Comparison of ENCODE assay signal across 28 cellular contexts in genomic region chr20:6848992-6849391, GRCh38.
"Had no signal": no experiment of that assay in that cellular context is flagged by ENCODE, and none has a peak within 500 bp of the region (broad histone marks: within the 10 kb centered on the region; RNA-seq: fewer than 3 reads in every experiment).

No MANE protein-coding gene starts in this region.

- ATAC-seq: activated CD4-positive, CD25-positive, alpha-beta regulatory T cell treated with anti-CD3 and anti-CD28 coated beads, Interleukin-2, amount 50 U/mL, for 24 hours; activated CD8-positive, alpha-beta T cell treated with anti-CD3 and anti-CD28 coated beads for 36 hours; activated T-cell treated with anti-CD3 and anti-CD28 coated beads, Interleukin-2, amount 50 U/mL, for 4 hours; activated T-helper 17 cell treated with anti-CD3 and anti-CD28 coated beads, Interleukin-2, amount 50 U/mL, for 72 hours; body of pancreas; esophagus mucosa; T-cell; T-helper 17 cell had no signal

- H3K27ac ChIP-seq: body of pancreas, colonic mucosa, WERI-Rb-1 had no signal

- H3K4me3 ChIP-seq: body of pancreas, colonic mucosa had no signal

- H3K36me3 ChIP-seq: colonic mucosa, WERI-Rb-1 had no signal

- H3K9me3 ChIP-seq: body of pancreas, colonic mucosa had no signal

- FAIRE-seq: frontal cortex had no signal

- DNase-seq: activated B cell treated with CpG ODN at 0.5 μM for 24 hours; activated CD4-positive, alpha-beta T cell treated with anti-CD3 and anti-CD28 coated beads for 48 hours; activated CD4-positive, alpha-beta T cell treated with anti-CD3 and anti-CD28 coated beads, Interleukin-2, amount 50 U/mL, for 1 hour; activated CD4-positive, alpha-beta T cell treated with anti-CD3 and anti-CD28 coated beads, Interleukin-2, amount 50 U/mL, for 48 hours; activated CD8-positive, alpha-beta memory T cell treated with anti-CD3 and anti-CD28 coated beads for 24 hours; activated CD8-positive, alpha-beta T cell treated with anti-CD3 and anti-CD28 coated beads for 36 hours; activated effector memory CD4-positive, alpha-beta T cell treated with Interleukin-2 at 50 U/mL for 16 hours; activated gamma-delta T cell treated with Interleukin-2 at 50 U/mL for 16 hours; activated naive CD4-positive, alpha-beta T cell treated with anti-CD3 and anti-CD28 coated beads, Interleukin-2, amount 50 U/mL, for 16 hours; activated naive CD4-positive, alpha-beta T cell treated with Interleukin-2 at 50 U/mL for 16 hours; activated T-cell treated with anti-CD3 and anti-CD28 coated beads, Interleukin-2, amount 50 U/mL, for 4 hours; amygdala; aorta; body of pancreas; central memory CD4-positive, alpha-beta T cell; cerebellar nuclear complex; colonic mucosa; effector CD8-positive, alpha-beta T cell; foreskin fibroblast; head of caudate nucleus; T-cell; T-helper 17 cell; T1000; WERI-Rb-1 had no signal

- H3K27me3 ChIP-seq: body of pancreas, colonic mucosa had no signal

- H3K4me1 ChIP-seq: body of pancreas, colonic mucosa had no signal
